Comparison of ENCODE assay signal across 1 cellular context in genomic region chr2:208356846-208357574, GRCh38.
TF ChIP-seq lines count a peak whose summit lies in the region.

No MANE protein-coding gene starts in this region.

TF ChIP-seq in GM23338, 12 proteins besides CTCF, POLR2A, EP300 and RAD21 (continued from another document):
- TF ChIP-seq ZNF462 (CRISPR knock-in tag; IDR thresholded peaks at IDR 0.05) (no peak), REST (IDR thresholded peaks at IDR 0.05; ENCODE audit: unreplicated experiment) (no peak), EZH2 (IDR thresholded peaks at IDR 0.05; ENCODE audit: low read depth, unreplicated experiment) (no peak), ZNF331 (CRISPR knock-in tag; IDR thresholded peaks at IDR 0.05; ENCODE audit: low read depth) (no peak), STAT1 (IDR thresholded peaks at IDR 0.05; ENCODE audit: unreplicated experiment) (no peak), JUNB (IDR thresholded peaks at IDR 0.05; ENCODE audit: unreplicated experiment) (no peak), POLR2AphosphoS5 (IDR thresholded peaks at IDR 0.05; ENCODE audit: low read depth) (no peak)
